Comparison of ENCODE assay signal across 13 cellular contexts in genomic region chr17:59558953-59559352, GRCh38. TPM values are rescaled to one million over a fixed set of nuclear protein-coding genes. Genes with fewer than 3 reads are reported as not detected.
DNase-seq lines count a peak whose midpoint lies in the region; ATAC-seq and TF ChIP-seq lines count a peak whose summit lies in the region.
"Had no signal": no experiment of that assay in that cellular context is flagged by ENCODE, and none has a peak within 500 bp of the region (broad histone marks: within the 10 kb centered on the region; RNA-seq: fewer than 3 reads in every experiment).

No MANE protein-coding gene starts in this region.

- H3K4me3 Mint-ChIP-seq in activated T-cell treated with anti-CD3 and anti-CD28 coated beads, Interleukin-2, amount 50 U/mL, for 72 hours: no peak overlapping the region
- H3K4me3 Mint-ChIP-seq: activated B cell treated with CpG ODN at 0.5 μM for 24 hours; activated naive CD4-positive, alpha-beta T cell treated with anti-CD3 and anti-CD28 coated beads for 36 hours had no signal

- no peaks in the 10 kb centered on the region for H3K4me1 Mint-ChIP-seq in activated T-cell treated with anti-CD3 and anti-CD28 coated beads, Interleukin-2, amount 50 U/mL, for 72 hours (ENCODE audit: low read depth)
- H3K4me1 Mint-ChIP-seq: activated B cell treated with CpG ODN at 0.5 μM for 24 hours had no signal

- POLR2A ChIA-PET in A673 (lab: Charles Lee; ENCODE audit: low non-redundant PET): no interaction called here

- CTCF ChIA-PET in A673 (lab: Charles Lee): interaction anchor here (0.8 kb wide), 1 partner anchor 229 kb away, joined by 3 read pairs; no protein-coding TSS in a partner anchor

- TF ChIP-seq POLR2A in gastroesophageal sphincter (IDR thresholded peaks at IDR 0.05): no peak

- peaks cover 4% of the 10 kb centered on the region for H3K27me3 ChIP-seq in A673 (replicated peaks; ENCODE audit: insufficient read depth, low read depth, low read length, poor library complexity)
- H3K27me3 ChIP-seq in gastroesophageal sphincter: no peaks in the 10 kb centered on the region

- H3K27ac Mint-ChIP-seq in activated T-cell treated with anti-CD3 and anti-CD28 coated beads, Interleukin-2, amount 50 U/mL, for 72 hours: no peak overlapping the region
- H3K27ac Mint-ChIP-seq: activated B cell treated with CpG ODN at 0.5 μM for 24 hours; activated naive CD4-positive, alpha-beta T cell treated with anti-CD3 and anti-CD28 coated beads for 36 hours had no signal

- H3K4me3 ChIP-seq in A673 (ENCODE audit: low read depth, low read length, poor library complexity, severe bottlenecking): no peak overlapping the region
- no peak overlapping the region for H3K4me3 ChIP-seq in GM12865 (ENCODE audit: low read depth, low read length)
- H3K4me3 ChIP-seq in gastroesophageal sphincter: no peak overlapping the region

- BruUV-seq in A673 (replicated peaks; lab: Mats Ljungman, UMichigan): no TSS peak

- TF ChIP-seq CTCF in A673 (conservative IDR thresholded peaks at IDR 0.05; ENCODE audit: low read depth, low read length) (peak; percentile 48; the same call in 1 of the 2 replicates), GM12865 (IDR thresholded peaks at IDR 0.05; ENCODE audit: insufficient read depth, low read depth, low read length, missing control alignments) (peak; percentile 14), gastroesophageal sphincter (IDR thresholded peaks at IDR 0.05) (peak; percentile 10 to 31 (median 22))

- H3K36me3 Mint-ChIP-seq in activated T-cell treated with anti-CD3 and anti-CD28 coated beads, Interleukin-2, amount 50 U/mL, for 72 hours (ENCODE audit: insufficient read depth in 2 of 2): no peaks in the 10 kb centered on the region

- H3K4me1 ChIP-seq in A673 (ENCODE audit: insufficient read depth, low read length, poor library complexity, severe bottlenecking) (no peaks in the 10 kb centered on the region), gastroesophageal sphincter (no peaks in the 10 kb centered on the region)

- in situ Hi-C loops in SK-MEL-5 (cut with HindIII; ENCODE audit: low pct_unique_long_range_greater_than_20kb, low sequenced_read_pairs): no loop called here

- no peak for TF ChIP-seq EP300 in gastroesophageal sphincter (IDR thresholded peaks at IDR 0.05)

- no peaks in the 10 kb centered on the region for H3K9me3 ChIP-seq in A673 (ENCODE audit: low read depth, low read length, poor library complexity, severe bottlenecking)
- no peaks in the 10 kb centered on the region for H3K9me3 ChIP-seq in gastroesophageal sphincter

- ATAC-seq in gastroesophageal sphincter: no peak
- ATAC-seq in GM19328 (IDR thresholded peaks at IDR 0.05; ENCODE audit: unreplicated experiment): no peak
- ATAC-seq in activated T-cell treated with anti-CD3 and anti-CD28 coated beads, Interleukin-2, amount 50 U/mL, for 72 hours (replicated peaks in 1 of 2): no peak
- ATAC-seq: esophagus mucosa had no signal

- intact Hi-C loops in A673 (cut with micrococcal nuclease; ENCODE audit: unreplicated experiment): no loop called here

- H3K27ac ChIP-seq in A673 (ENCODE audit: low read depth, low read length, poor library complexity, severe bottlenecking) (no peak overlapping the region), gastroesophageal sphincter (no peak overlapping the region)

- H3K9me3 Mint-ChIP-seq in activated T-cell treated with anti-CD3 and anti-CD28 coated beads, Interleukin-2, amount 50 U/mL, for 72 hours: no peaks in the 10 kb centered on the region
- H3K9me3 Mint-ChIP-seq: activated B cell treated with CpG ODN at 0.5 μM for 24 hours; activated naive CD4-positive, alpha-beta T cell treated with anti-CD3 and anti-CD28 coated beads for 36 hours had no signal

- DNase-seq in A673 (ENCODE audit: low spot score) (no peak), GM12865 (ENCODE audit: low read depth) (no peak), SK-MEL-5 (ENCODE audit: low read depth, low spot score) (peak; percentile 69), NCI-H510A treated with DMSO at 0.1 percent for 48 hours (lab: John Stamatoyannopoulos, UW) (no peak), NCI-H446 (lab: John Stamatoyannopoulos, UW) (no peak)
- no peak for DNase-seq in activated T-cell treated with anti-CD3 and anti-CD28 coated beads, Interleukin-2, amount 50 U/mL, for 72 hours
- DNase-seq: activated B cell treated with CpG ODN at 0.5 μM for 24 hours; activated naive CD4-positive, alpha-beta T cell treated with anti-CD3 and anti-CD28 coated beads for 36 hours; NCI-H774; stimulated activated CD4-positive, alpha-beta T cell treated with anti-CD3 and anti-CD28 coated beads, Interleukin-4, amount 100 ng/mL, for 4 hours had no signal

- H3K36me3 ChIP-seq in A673 (ENCODE audit: insufficient read depth, low read length, poor library complexity, severe bottlenecking): no peaks in the 10 kb centered on the region
- H3K36me3 ChIP-seq in gastroesophageal sphincter: no peaks in the 10 kb centered on the region

- H3K27me3 Mint-ChIP-seq in activated T-cell treated with anti-CD3 and anti-CD28 coated beads, Interleukin-2, amount 50 U/mL, for 72 hours (ENCODE audit: low read depth): no peaks in the 10 kb centered on the region

RNA-seq across cellular contexts. Expression of gene DHX40, which starts 6.5 kb away (rescaled TPM):
- total RNA-seq in A673 (2021) (22.9 and 32.1 TPM in 2 replicates), gastroesophageal sphincter (10 to 100 TPM; 33.0 to 68.9 (median 47.7) TPM)
- 144 and 151 TPM in 2 replicates for total RNA-seq in SK-MEL-5 (2014; rRNA removed; shearing (Covaris generic))
- 67.0 and 99.2 TPM in 2 replicates for polyA plus RNA-seq in SK-MEL-5 (2015; cell fraction: cytosol; rRNA removed)
- polyA plus RNA-seq in SK-MEL-5 (2015; cell fraction: nucleus; rRNA removed): 69.6 and 84.9 TPM in 2 replicates
- total RNA-seq in activated T-cell treated with anti-CD3 and anti-CD28 coated beads, Interleukin-2, amount 50 U/mL, for 72 hours: 10 to 100 TPM; 35.9 to 37.5 TPM
